11 cellular contexts compared by ENCODE assay signal in the genomic region with DNA sequence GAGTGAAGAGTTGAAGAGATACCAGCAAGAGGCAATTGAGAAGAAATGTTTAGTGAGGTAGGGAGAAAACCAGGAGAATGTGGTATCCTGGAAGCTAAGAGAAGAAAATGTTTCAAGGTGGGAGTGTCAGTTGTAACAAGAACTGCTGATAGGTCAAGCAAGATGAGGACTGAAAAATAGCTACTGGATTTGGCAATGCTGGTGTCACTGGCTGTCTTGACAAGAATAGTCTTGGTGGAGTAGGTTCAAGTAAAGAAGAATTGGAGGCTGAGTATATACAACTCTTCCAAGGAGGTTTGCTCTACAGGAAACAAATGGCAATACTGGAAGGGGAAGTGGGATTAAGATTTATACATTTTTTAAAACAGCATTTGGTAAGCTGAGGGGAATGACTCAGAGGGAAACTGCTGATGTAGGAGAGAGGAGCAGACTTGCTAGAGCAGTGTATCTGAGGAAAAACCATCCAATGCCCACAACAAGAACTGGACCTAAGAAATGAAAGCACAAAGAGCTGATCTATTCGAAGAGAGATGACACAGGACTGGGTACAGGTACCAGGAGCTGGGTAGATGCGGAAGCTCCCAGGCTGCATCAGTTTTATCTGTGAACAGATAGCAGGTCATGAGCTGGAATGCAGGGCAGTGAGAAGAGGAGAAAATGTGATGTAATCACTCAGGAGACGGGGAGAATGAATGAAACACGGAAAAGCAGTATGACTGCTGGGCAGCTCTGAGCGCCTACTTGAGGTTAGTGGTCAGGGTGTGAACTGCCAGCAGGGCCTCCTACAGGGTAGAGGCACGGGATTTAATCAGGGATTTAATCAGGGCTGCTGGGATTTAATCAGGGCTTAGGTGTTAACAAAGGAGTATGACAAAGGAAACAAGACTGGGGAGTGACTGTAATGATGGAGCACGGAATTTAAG. TPM values are rescaled to one million over a fixed set of nuclear protein-coding genes. Genes with fewer than 3 reads are reported as not detected.
DNase-seq lines count a peak whose midpoint lies in the region; TF ChIP-seq lines count a peak whose summit lies in the region.
"Had no signal": no experiment of that assay in that cellular context is flagged by ENCODE, and none has a peak within 500 bp of the region (broad histone marks: within the 10 kb centered on the region; RNA-seq: fewer than 3 reads in every experiment).

No MANE protein-coding gene starts in this region.

- no peaks in the 10 kb centered on the region for H3K9me3 ChIP-seq in CD8-positive, alpha-beta memory T cell (ENCODE audit: low read length)
- H3K9me3 ChIP-seq in SJCRH30 (replicated peaks) (no peaks in the 10 kb centered on the region), thyroid gland (no peaks in the 10 kb centered on the region)

- no peak overlapping the region for H3K27ac ChIP-seq in CD8-positive, alpha-beta memory T cell (ENCODE audit: low read depth, low read length)
- H3K27ac ChIP-seq in SJCRH30 (no peak overlapping the region), thyroid gland (no peak overlapping the region)

- H3K9me3 Mint-ChIP-seq in Calu3 (ENCODE audit: low read depth, unreplicated experiment) = no peaks in the 10 kb centered on the region
- H3K9me3 Mint-ChIP-seq in CD8-positive, alpha-beta memory T cell = no peaks in the 10 kb centered on the region

- TF ChIP-seq POLR2A in thyroid gland (IDR thresholded peaks at IDR 0.05) = no peak

- no peaks in the 10 kb centered on the region for H3K4me1 Mint-ChIP-seq in Calu3 (ENCODE audit: low read depth, unreplicated experiment)
- peaks cover 0 to 1% (median 0%) of the 10 kb centered on the region in 3 donors for H3K4me1 Mint-ChIP-seq in CD8-positive, alpha-beta memory T cell

- BruUV-seq in Calu3 (replicated peaks; lab: Mats Ljungman, UMichigan) = no TSS peak

- H3K27ac Mint-ChIP-seq in Calu3 (ENCODE audit: unreplicated experiment) = no peak overlapping the region
- no peak overlapping the region for H3K27ac Mint-ChIP-seq in CD8-positive, alpha-beta memory T cell

- H3K27me3 ChIP-seq in CD8-positive, alpha-beta memory T cell (ENCODE audit: insufficient read depth, low read length, poor library complexity, severe bottlenecking) = no peaks in the 10 kb centered on the region
- H3K27me3 ChIP-seq in SJCRH30 = no peaks in the 10 kb centered on the region
- no peaks in the 10 kb centered on the region for H3K27me3 ChIP-seq in thyroid gland

- peaks cover 46% of the 10 kb centered on the region for H3K36me3 ChIP-seq in CD8-positive, alpha-beta memory T cell (ENCODE audit: insufficient read depth, low read length)
- H3K36me3 ChIP-seq in SJCRH30 (peaks cover 47% of the 10 kb centered on the region), thyroid gland (peaks cover 55 to 60% of the 10 kb centered on the region in 2 donors)

- no peaks in the 10 kb centered on the region for H3K4me1 ChIP-seq in CD8-positive, alpha-beta memory T cell (ENCODE audit: insufficient read depth, low read length)
- H3K4me1 ChIP-seq in SJCRH30 = no peaks in the 10 kb centered on the region
- no peaks in the 10 kb centered on the region for H3K4me1 ChIP-seq in thyroid gland

- POLR2A ChIA-PET in CD8-positive, alpha-beta memory T cell (lab: Charles Lee) = no interaction called here

- DNase-seq in NOMO-1 (lab: John Stamatoyannopoulos, UW; ENCODE audit: unreplicated experiment in 2 of 2) (peak; percentile 47 to 87), fibroblast of peridontal ligament (ENCODE audit: extremely low read depth) (peak; percentile 68), pulmonary artery endothelial cell (ENCODE audit: low read depth, low spot score) (peak; percentile 8), Calu3 (no peak), SJCRH30 (no peak), thyroid gland (no peak)
- no peak for DNase-seq in CD8-positive, alpha-beta memory T cell
- DNase-seq: NCI-H1694 treated with DMSO at 0.1 percent for 48 hours had no signal

- no peaks in the 10 kb centered on the region for H3K27me3 Mint-ChIP-seq in Calu3 (ENCODE audit: unreplicated experiment)
- no peaks in the 10 kb centered on the region for H3K27me3 Mint-ChIP-seq in CD8-positive, alpha-beta memory T cell

- no peak overlapping the region for H3K4me3 ChIP-seq in CD8-positive, alpha-beta memory T cell (ENCODE audit: low read length)
- H3K4me3 ChIP-seq in SJCRH30 = no peak overlapping the region
- H3K4me3 ChIP-seq in thyroid gland (replicated peaks in 1 of 3) = no peak overlapping the region

- TF ChIP-seq CTCF in GM12873 (IDR thresholded peaks at IDR 0.05; ENCODE audit: insufficient read depth, low read depth, low read length, missing control alignments) = peak; percentile 28
- no peak for TF ChIP-seq CTCF in Calu3 (IDR thresholded peaks at IDR 0.05; ENCODE audit: unreplicated experiment)
- no peak for TF ChIP-seq CTCF in thyroid gland (IDR thresholded peaks at IDR 0.05)

- WGBS in thyroid gland, 2 donors = 78 to 85% methylated on average over 7 of the region's 7 CpGs

- H3K36me3 Mint-ChIP-seq in Calu3 (ENCODE audit: insufficient read depth, unreplicated experiment) = peaks cover 17% of the 10 kb centered on the region
- peaks cover 0 to 55% (median 16%) of the 10 kb centered on the region in 3 donors for H3K36me3 Mint-ChIP-seq in CD8-positive, alpha-beta memory T cell

- no peak overlapping the region for H3K4me3 Mint-ChIP-seq in Calu3 (ENCODE audit: low read depth, unreplicated experiment)
- no peak overlapping the region for H3K4me3 Mint-ChIP-seq in CD8-positive, alpha-beta memory T cell

- CTCF ChIA-PET in Calu3 (lab: Charles Lee) = no interaction called here
- CTCF ChIA-PET in CD8-positive, alpha-beta memory T cell (lab: Charles Lee) = interaction anchor here (1.5 kb wide), 1 partner anchor 11 kb away, joined by 4 read pairs; no protein-coding TSS in a partner anchor

- intact Hi-C loops in Calu3 (cut with micrococcal nuclease; ENCODE audit: unreplicated experiment) = no loop called here
- intact Hi-C loops in thyroid gland (cut with DNase I) = no loop called here

RNA-seq across cellular contexts. Expression of a gene that starts 34.5 kb away (rescaled TPM):
- total RNA-seq in pulmonary artery endothelial cell = not detected in 2 replicates
- not detected in 2 replicates for total RNA-seq in Calu3 (2022)
- not detected for total RNA-seq in CD8-positive, alpha-beta memory T cell
- polyA plus RNA-seq in CD8-positive, alpha-beta memory T cell = not detected
- not detected in 2 replicates for total RNA-seq in SJCRH30 (2014; rRNA removed; shearing (Covaris generic))
- total RNA-seq in thyroid gland = not detected
- total RNA-seq: mononuclear cell, subcutaneous adipose tissue had no signal

RNA-seq across cellular contexts. Expression of a gene that starts 40.0 kb away (rescaled TPM):
- total RNA-seq in pulmonary artery endothelial cell (224 and 228 TPM in 2 replicates), Calu3 (2022) (60.2 and 70.8 TPM in 2 replicates), thyroid gland (100 to 1,000 TPM; 154 to 199 (median 157) TPM)
- 100 to 1,000 TPM; 174 to 184 TPM for total RNA-seq in CD8-positive, alpha-beta memory T cell
- polyA plus RNA-seq in CD8-positive, alpha-beta memory T cell = 130 TPM
- total RNA-seq in SJCRH30 (2014; rRNA removed; shearing (Covaris generic)) = 152 and 155 TPM in 2 replicates

RNA-seq across cellular contexts. Expression of a gene that starts 40.4 kb away (rescaled TPM):
- total RNA-seq in pulmonary artery endothelial cell = 22.2 and 28.2 TPM in 2 replicates
- 11.4 and 11.5 TPM in 2 replicates for total RNA-seq in Calu3 (2022)
- 10 to 100 TPM; 42.9 to 44.2 TPM for total RNA-seq in CD8-positive, alpha-beta memory T cell
- polyA plus RNA-seq in CD8-positive, alpha-beta memory T cell = 24.9 TPM
- total RNA-seq in SJCRH30 (2014; rRNA removed; shearing (Covaris generic)) = 39.2 and 42.9 TPM in 2 replicates
- total RNA-seq in thyroid gland = 10 to 100 TPM; 60.8 to 71.9 (median 63.6) TPM

Comparison
In these comparisons a context has a peak if more than half of its experiments do, and no peak if none do; other contexts are left out.
1. DNase-seq: peak in NOMO-1 (2 of 2), fibroblast of peridontal ligament (single experiment) and pulmonary artery endothelial cell (single experiment); none in Calu3 (single experiment), CD8-positive, alpha-beta memory T cell (0 of 5), SJCRH30 (0 of 2) and thyroid gland (0 of 2).